Comparison of ENCODE assay signal across 13 cellular contexts in genomic region chr10:114271779-114272167, GRCh38. TPM values are rescaled to one million over a fixed set of nuclear protein-coding genes. Genes with fewer than 3 reads are reported as not detected.
DNase-seq lines count a peak whose midpoint lies in the region; ATAC-seq and TF ChIP-seq lines count a peak whose summit lies in the region.
"Had no signal": no experiment of that assay in that cellular context is flagged by ENCODE, and none has a peak within 500 bp of the region (broad histone marks: within the 10 kb centered on the region; RNA-seq: fewer than 3 reads in every experiment).

No MANE protein-coding gene starts in this region.

- no peak for TF ChIP-seq CTCF in lower leg skin (IDR thresholded peaks at IDR 0.05)

- H3K9me3 Mint-ChIP-seq in activated CD8-positive, alpha-beta T cell treated with anti-CD3 and anti-CD28 coated beads, Interleukin-2, amount 10 ng/mL, durations not matched to agents 7 days and 5 days (ENCODE audit: insufficient read depth) = no peaks in the 10 kb centered on the region

- no peak overlapping the region for H3K4me3 Mint-ChIP-seq in activated CD8-positive, alpha-beta T cell treated with anti-CD3 and anti-CD28 coated beads, Interleukin-2, amount 10 ng/mL, durations not matched to agents 7 days and 5 days
- H3K4me3 Mint-ChIP-seq: B cell had no signal

- no peaks in the 10 kb centered on the region for H3K4me1 Mint-ChIP-seq in activated CD8-positive, alpha-beta T cell treated with anti-CD3 and anti-CD28 coated beads, Interleukin-2, amount 10 ng/mL, durations not matched to agents 7 days and 5 days (ENCODE audit: low read depth)
- H3K4me1 Mint-ChIP-seq: B cell had no signal

- H3K36me3 Mint-ChIP-seq in activated CD8-positive, alpha-beta T cell treated with anti-CD3 and anti-CD28 coated beads, Interleukin-2, amount 10 ng/mL, durations not matched to agents 7 days and 5 days (ENCODE audit: low read depth) = no peaks in the 10 kb centered on the region

- no peak for ATAC-seq in activated CD8-positive, alpha-beta T cell treated with anti-CD3 and anti-CD28 coated beads, Interleukin-2, amount 10 ng/mL, durations not matched to agents 7 days and 5 days
- ATAC-seq in stimulated activated naive CD8-positive, alpha-beta T cell treated with anti-CD3 and anti-CD28 coated beads, Interleukin-15, Interleukin-2, amounts not matched to agents 100 U/mL and 50 U/mL, for 24 hours = no peak

- peaks cover 6% of the 10 kb centered on the region for H3K27me3 Mint-ChIP-seq in activated CD8-positive, alpha-beta T cell treated with anti-CD3 and anti-CD28 coated beads, Interleukin-2, amount 10 ng/mL, durations not matched to agents 7 days and 5 days (ENCODE audit: low read depth)

- H3K4me3 ChIP-seq in lower leg skin (ENCODE audit: low read depth, poor library complexity, severe bottlenecking) = no peak overlapping the region
- H3K4me3 ChIP-seq: HAP-1, SK-N-MC, tibial nerve had no signal

- no peak for TF ChIP-seq POLR2A in lower leg skin (IDR thresholded peaks at IDR 0.05)

- DNase-seq in A172 (ENCODE audit: low spot score) (peak; percentile 97), M059J (ENCODE audit: low read depth) (peak; percentile 97), dermis microvascular lymphatic vessel endothelial cell (ENCODE audit: low read depth in 2 of 2) (peak; percentile 74 to 91), lower leg skin (ENCODE audit: low spot score in 2 of 2) (peak; percentile 82 to 87), Ammon's horn (ENCODE audit: low spot score) (no peak), ureter (ENCODE audit: low spot score) (no peak)
- no peak for DNase-seq in activated CD8-positive, alpha-beta T cell treated with anti-CD3 and anti-CD28 coated beads, Interleukin-2, amount 10 ng/mL, durations not matched to agents 7 days and 5 days
- DNase-seq in stimulated activated naive CD8-positive, alpha-beta T cell treated with anti-CD3 and anti-CD28 coated beads, Interleukin-15, Interleukin-2, amounts not matched to agents 100 U/mL and 50 U/mL, for 24 hours = no peak
- DNase-seq: activated T-cell treated with anti-CD3 and anti-CD28 coated beads, Interleukin-2, amount 50 U/mL, for 1 hour had no signal

- H3K27ac Mint-ChIP-seq in activated CD8-positive, alpha-beta T cell treated with anti-CD3 and anti-CD28 coated beads, Interleukin-2, amount 10 ng/mL, durations not matched to agents 7 days and 5 days = no peak overlapping the region
- H3K27ac Mint-ChIP-seq: B cell had no signal

- intact Hi-C loops in lower leg skin (cut with DNase I; ENCODE audit: low total_unique reads) = no loop called here

- CTCF ChIA-PET in activated CD8-positive, alpha-beta T cell treated with anti-CD3 and anti-CD28 coated beads, Interleukin-2, amount 10 ng/mL, durations not matched to agents 7 days and 5 days (lab: Charles Lee) = no interaction called here

- POLR2A ChIA-PET in activated CD8-positive, alpha-beta T cell treated with anti-CD3 and anti-CD28 coated beads, Interleukin-2, amount 10 ng/mL, durations not matched to agents 7 days and 5 days (lab: Charles Lee) = no interaction called here

- 30 to 37% methylated on average over 4 of the region's 4 CpGs for WGBS in lower leg skin, 2 donors

RNA-seq across cellular contexts. Expression of gene VWA2, which starts 32.7 kb away (rescaled TPM):
- total RNA-seq in A172 (2014; rRNA removed; shearing (Covaris generic)) = 0.14 TPM in 1 of 2 replicates, not detected in the other
- total RNA-seq in M059J (2014; rRNA removed; shearing (Covaris generic)) = not detected in 2 replicates
- not detected in 2 replicates for total RNA-seq in dermis microvascular lymphatic vessel endothelial cell
- total RNA-seq in lower leg skin = 10 to 100 TPM; 14.2 to 21.7 (median 20.6) TPM
- not detected for total RNA-seq in activated CD8-positive, alpha-beta T cell treated with anti-CD3 and anti-CD28 coated beads, Interleukin-2, amount 10 ng/mL, durations not matched to agents 7 days and 5 days
- 5.1 TPM for total RNA-seq in ureter
- total RNA-seq: B cell had no signal

Comparison
In these comparisons a context has a peak if more than half of its experiments do, and no peak if none do; other contexts are left out.
1. DNase-seq: peak in A172 (single experiment), M059J (single experiment), dermis microvascular lymphatic vessel endothelial cell (2 of 2) and lower leg skin (2 of 2); none in activated CD8-positive, alpha-beta T cell treated with anti-CD3 and anti-CD28 coated beads, Interleukin-2, amount 10 ng/mL, durations not matched to agents 7 days and 5 days (single experiment), stimulated activated naive CD8-positive, alpha-beta T cell treated with anti-CD3 and anti-CD28 coated beads, Interleukin-15, Interleukin-2, amounts not matched to agents 100 U/mL and 50 U/mL, for 24 hours (single experiment), Ammon's horn (single experiment) and ureter (single experiment).